In genomic region chr7:130182990-130183389, GRCh38 we compare ENCODE assay signal across 14 cellular contexts. TPM values are rescaled to one million over a fixed set of nuclear protein-coding genes. Genes with fewer than 3 reads are reported as not detected.
DNase-seq lines count a peak whose midpoint lies in the region; ATAC-seq and TF ChIP-seq lines count a peak whose summit lies in the region.
"Had no signal": no experiment of that assay in that cellular context is flagged by ENCODE, and none has a peak within 500 bp of the region (broad histone marks: within the 10 kb centered on the region; RNA-seq: fewer than 3 reads in every experiment).

No MANE protein-coding gene starts in this region.

- WGBS in IMR-90 (ENCODE audit: extremely low coverage in 2 of 2, insufficient read length in 1 of 2), 2 experiments, result no CpG with 5 or more reads among the region's 2 CpGs
- WGBS in heart left ventricle, 4 donors, result 86 to 95% (median 88%) methylated on average over 2 of the region's 2 CpGs

- dilution Hi-C loops in IMR-90 (cut with HindIII; ENCODE audit: low sequenced_read_pairs, unreplicated experiment), result no loop called here

- no peak for TF ChIP-seq POLR2A in IMR-90 (IDR thresholded peaks at IDR 0.05; ENCODE audit: low read depth, low read length)
- TF ChIP-seq POLR2A in heart left ventricle (IDR thresholded peaks at IDR 0.05), result no peak

- no peak overlapping the region for H2AK5ac ChIP-seq in IMR-90 (ENCODE audit: low read depth, low read length)

- POLR2A ChIA-PET in IMR-90 (lab: Charles Lee; ENCODE audit: unreplicated experiment), result no interaction called here

- no peak overlapping the region for H2BK15ac ChIP-seq in IMR-90 (ENCODE audit: low read depth, low read length)

- H4K20me1 ChIP-seq in IMR-90 (ENCODE audit: insufficient read depth, low read length), result no peaks in the 10 kb centered on the region

- H2BK5ac ChIP-seq in IMR-90 (ENCODE audit: low read depth, low read length, poor library complexity, severe bottlenecking), result no peak overlapping the region

- H2AFZ ChIP-seq in IMR-90 (replicated peaks; ENCODE audit: low read length, poor library complexity), result no peak overlapping the region

- no peak overlapping the region for H3K56ac ChIP-seq in IMR-90 (ENCODE audit: extremely low read depth, insufficient read depth, low read length)

- H4K5ac ChIP-seq in IMR-90 (ENCODE audit: low read depth, low read length), result no peak overlapping the region

- intact Hi-C loops in IMR-90 (cut with micrococcal nuclease) (loop anchor here (10.0 kb wide), 1 partner anchor 108 kb away; the partner anchor contains the start of gene KLHDC10), heart left ventricle (cut with DNase I) (loop anchor here in 1 of 10 donors (5.0 kb wide), 1 partner anchor 56 kb away; no protein-coding TSS in a partner anchor)

- H3K23ac ChIP-seq in IMR-90 (ENCODE audit: low read depth, low read length), result no peak overlapping the region

- H4K8ac ChIP-seq in IMR-90 (ENCODE audit: low read depth in 2 of 2, low read length in 2 of 2), result no peak overlapping the region

- peak; percentile 83 for ATAC-seq in GM18502 (IDR thresholded peaks at IDR 0.05; ENCODE audit: poor library complexity, unreplicated experiment)
- peak; percentile 92 for ATAC-seq in GM19395 (IDR thresholded peaks at IDR 0.05; ENCODE audit: unreplicated experiment)
- peak; percentile 77 for ATAC-seq in HG02840 (IDR thresholded peaks at IDR 0.05; ENCODE audit: low FRiP score, unreplicated experiment)
- peak; percentile 78 for ATAC-seq in IMR-90 (ENCODE audit: low read depth)
- no peak for ATAC-seq in heart left ventricle
- ATAC-seq: esophagus mucosa; naive thymus-derived CD4-positive, alpha-beta T cell had no signal

- H3K4me3 ChIP-seq in IMR-90 (ENCODE audit: insufficient read depth, low read depth, low read length), result no peak overlapping the region
- H3K4me3 ChIP-seq in WERI-Rb-1 (ENCODE audit: low read depth, low read length), result no peak overlapping the region
- H3K4me3 ChIP-seq in heart left ventricle, result no peak overlapping the region

- no peaks in the 10 kb centered on the region; the same call in none of the 2 replicates for H3K36me3 ChIP-seq in IMR-90 (ENCODE audit: control insufficient read depth, insufficient read depth, low read length)
- H3K36me3 ChIP-seq in WERI-Rb-1, result peaks cover 50% of the 10 kb centered on the region
- peaks cover 0 to 84% (median 69%) of the 10 kb centered on the region in 9 donors for H3K36me3 ChIP-seq in heart left ventricle

- no peak overlapping the region for H3K9ac ChIP-seq in IMR-90 (ENCODE audit: low read depth, low read length)

- TF ChIP-seq RAD21 in IMR-90 (IDR thresholded peaks at IDR 0.05; ENCODE audit: low read length), result no peak

- H3K4me1 ChIP-seq in IMR-90 (ENCODE audit: control insufficient read depth, insufficient read depth, low read length), result no peaks in the 10 kb centered on the region
- no peaks in the 10 kb centered on the region for H3K4me1 ChIP-seq in heart left ventricle

- DNase-seq in IMR-90 (peak; percentile 55), WERI-Rb-1 (no peak), NCI-H526 treated with DMSO at 0.1 percent for 48 hours (lab: John Stamatoyannopoulos, UW) (no peak), NCI-H1436 treated with DMSO at 0.1 percent for 48 hours (lab: John Stamatoyannopoulos, UW) (no peak), heart left ventricle (no peak)
- DNase-seq: naive thymus-derived CD4-positive, alpha-beta T cell; NCI-H1092; stimulated activated CD8-positive, alpha-beta memory T cell treated with anti-CD3 and anti-CD28 coated beads, Interleukin-4, amount 100 ng/mL, for 48 hours had no signal

- H3K14ac ChIP-seq in IMR-90 (replicated peaks; ENCODE audit: low read depth, low read length), result no peak overlapping the region

- H4K91ac ChIP-seq in IMR-90 (ENCODE audit: insufficient read depth, low read depth, low read length), result no peak overlapping the region

- no peak overlapping the region for H3K18ac ChIP-seq in IMR-90 (ENCODE audit: low read depth, low read length)

- TF ChIP-seq CTCF in IMR-90 (conservative IDR thresholded peaks at IDR 0.05; ENCODE audit: low read depth, low read length), result no peak
- TF ChIP-seq CTCF in WERI-Rb-1 (IDR thresholded peaks at IDR 0.05; ENCODE audit: low read depth, low read length), result no peak
- no peak for TF ChIP-seq CTCF in heart left ventricle (IDR thresholded peaks at IDR 0.05)

- H3K9me1 ChIP-seq in IMR-90 (ENCODE audit: insufficient read depth, low read length), result no peaks in the 10 kb centered on the region

- no peaks in the 10 kb centered on the region for H3K27me3 ChIP-seq in IMR-90 (ENCODE audit: control insufficient read depth, insufficient read depth, low read length)
- H3K27me3 ChIP-seq in WERI-Rb-1 (ENCODE audit: insufficient read depth, low read depth, severe bottlenecking), result no peaks in the 10 kb centered on the region
- no peaks in the 10 kb centered on the region for H3K27me3 ChIP-seq in heart left ventricle

- H3K79me1 ChIP-seq in IMR-90 (ENCODE audit: low read depth in 1 of 2, low read length in 2 of 2), result peaks cover 0 to 17% of the 10 kb centered on the region in 2 experiments

- H2AK9ac ChIP-seq in IMR-90 (replicated peaks; ENCODE audit: low read depth, low read length, poor library complexity), result no peak overlapping the region

- no peak overlapping the region for H3K4me2 ChIP-seq in IMR-90 (ENCODE audit: low read depth, low read length)

- no TSS peak for BruUV-seq in IMR-90 (replicated peaks; lab: Mats Ljungman, UMichigan)

- in situ Hi-C loops in IMR-90 (cut with MboI; ENCODE audit: low sequenced_read_pairs), result no loop called here

- H3K27ac ChIP-seq in IMR-90 (ENCODE audit: insufficient read depth, low read length) (no peak overlapping the region), WERI-Rb-1 (no peak overlapping the region), heart left ventricle (no peak overlapping the region)
- H3K27ac ChIP-seq: C4-2B had no signal

- H3K4ac ChIP-seq in IMR-90 (ENCODE audit: low read depth, low read length), result no peak overlapping the region

- no peak overlapping the region for H2BK20ac ChIP-seq in IMR-90 (ENCODE audit: low read depth, low read length)

- H2BK120ac ChIP-seq in IMR-90 (ENCODE audit: low read depth, low read length), result no peak overlapping the region

- CTCF ChIA-PET in IMR-90 (lab: Yijun Ruan, JAX), result no interaction called here

- no peaks in the 10 kb centered on the region for H3K9me3 ChIP-seq in IMR-90 (ENCODE audit: control insufficient read depth, insufficient read depth, low read length)
- no peaks in the 10 kb centered on the region for H3K9me3 ChIP-seq in WERI-Rb-1 (ENCODE audit: severe bottlenecking)
- H3K9me3 ChIP-seq in heart left ventricle, result no peaks in the 10 kb centered on the region

TF ChIP-seq in IMR-90, 13 proteins besides CTCF, POLR2A, EP300 and RAD21:
- TF ChIP-seq RCOR1 (IDR thresholded peaks at IDR 0.05; ENCODE audit: insufficient replicate concordance, low read length) (no peak), CEBPB (IDR thresholded peaks at IDR 0.05; ENCODE audit: low read depth, low read length) (no peak), MAZ (IDR thresholded peaks at IDR 0.05; ENCODE audit: borderline replicate concordance, low read depth, low read length) (no peak), MXI1 (IDR thresholded peaks at IDR 0.05; ENCODE audit: borderline replicate concordance, low read depth, low read length) (no peak), USF2 (IDR thresholded peaks at IDR 0.05; ENCODE audit: low read depth, low read length) (no peak)

RNA-seq across cellular contexts. Expression of gene TMEM209, which starts 22.2 kb away (rescaled TPM):
- total RNA-seq in IMR-90 (2012; rRNA removed) (11.1 and 11.3 TPM in 2 replicates), heart left ventricle (10 to 100 TPM in 5 of 9 donors, 1 to 10 TPM in 4; 7.3 to 15.0 (median 10.1) TPM)
- polyA plus RNA-seq in IMR-90 (2012; rRNA removed) (8.0 and 8.4 TPM in 2 replicates), heart left ventricle (1 to 10 TPM; 4.4 to 8.4 TPM)
- polyA plus RNA-seq in IMR-90 (2012; cell fraction: cytosol; rRNA removed), result 2.9 and 3.7 TPM in 2 replicates
- 2.6 and 6.4 TPM in 2 replicates for polyA plus RNA-seq in IMR-90 (2012; cell fraction: nucleus; rRNA removed; ENCODE audit: low replicate concordance)

RNA-seq across cellular contexts. Expression of gene SSMEM1, which starts 24.7 kb away (rescaled TPM):
- total RNA-seq in IMR-90 (2012; rRNA removed) (not detected in 2 replicates), heart left ventricle (not detected)
- polyA plus RNA-seq in IMR-90 (2012; rRNA removed) (0.07 TPM in 1 of 2 replicates, not detected in the other), heart left ventricle (not detected)
- polyA plus RNA-seq in IMR-90 (2012; cell fraction: cytosol; rRNA removed), result not detected in 2 replicates
- not detected in 2 replicates for polyA plus RNA-seq in IMR-90 (2012; cell fraction: nucleus; rRNA removed; ENCODE audit: low replicate concordance)
- total RNA-seq: esophagus mucosa; naive thymus-derived CD4-positive, alpha-beta T cell had no signal
- polyA plus RNA-seq: keratinocyte; naive thymus-derived CD4-positive, alpha-beta T cell had no signal

Comparison
In these comparisons a context has a peak if more than half of its experiments do, and no peak if none do; other contexts are left out.
1. ATAC-seq: peak in GM18502 (single experiment), GM19395 (single experiment), HG02840 (single experiment) and IMR-90 (single experiment); none in heart left ventricle (0 of 4).